In the genomic region with DNA sequence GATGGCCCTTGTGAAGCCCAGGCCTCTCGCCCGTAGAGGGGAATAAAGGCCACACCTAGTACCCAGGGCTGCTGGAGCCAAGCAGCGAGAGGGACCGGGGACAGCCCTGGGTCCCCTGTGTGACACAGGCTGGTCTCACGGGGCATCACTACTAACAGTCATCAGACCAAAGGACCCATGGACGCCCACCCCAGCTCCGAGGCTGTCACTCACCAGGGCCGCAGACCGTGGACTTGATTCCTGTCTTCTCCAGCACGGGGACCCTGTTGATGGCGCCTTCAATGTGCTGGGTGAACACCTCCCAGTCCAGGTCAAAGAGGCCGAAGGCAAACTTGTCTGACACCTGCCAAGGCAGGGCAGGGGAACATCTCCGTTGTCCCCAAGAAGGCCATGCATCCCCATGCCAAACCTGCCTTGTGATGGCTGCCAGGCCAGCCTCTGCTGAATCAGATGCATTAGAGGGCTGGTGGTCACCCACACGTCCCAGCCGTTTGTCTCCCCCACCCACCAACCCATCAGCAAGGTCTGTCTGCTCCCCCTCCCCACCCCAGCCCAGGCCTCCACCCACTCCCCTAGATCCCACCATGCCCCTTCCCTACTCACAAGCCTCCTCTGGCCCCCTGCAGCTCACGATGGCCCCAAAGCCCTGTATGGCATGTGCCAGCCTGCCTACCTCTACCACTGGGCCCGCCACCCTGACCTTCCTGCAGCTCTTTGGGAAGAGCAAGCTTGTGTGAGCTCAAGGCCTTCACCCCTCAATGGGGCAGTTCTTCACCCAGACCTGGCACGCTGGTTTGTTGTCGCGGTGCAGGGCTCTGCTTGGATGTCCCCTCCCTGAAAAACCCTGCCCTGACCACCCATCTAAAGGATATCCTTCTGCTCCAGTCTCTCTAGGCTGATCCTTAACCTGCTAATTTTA, we compare ENCODE assay signal across 25 cellular contexts. TPM values are rescaled to one million over a fixed set of nuclear protein-coding genes. Genes with fewer than 3 reads are reported as not detected.
DNase-seq lines count a peak whose midpoint lies in the region; ATAC-seq and TF ChIP-seq lines count a peak whose summit lies in the region.
"Had no signal": no experiment of that assay in that cellular context is flagged by ENCODE, and none has a peak within 500 bp of the region (broad histone marks: within the 10 kb centered on the region; RNA-seq: fewer than 3 reads in every experiment).

No MANE protein-coding gene starts in this region.

- H3K4me1 Mint-ChIP-seq in chondrocyte (ENCODE audit: low read depth) (peaks cover 29% of the 10 kb centered on the region), neural progenitor cell (peaks cover 29% of the 10 kb centered on the region), WTC11 (peaks cover 5% of the 10 kb centered on the region)

- POLR2A ChIA-PET in WTC11 (lab: Charles Lee) = no interaction called here

- no peaks in the 10 kb centered on the region for H3K79me2 ChIP-seq in neural progenitor cell (ENCODE audit: low read depth)

- H3F3A ChIP-seq in neural progenitor cell (ENCODE audit: low read depth) = no peaks in the 10 kb centered on the region

- CTCF ChIA-PET in WTC11 (lab: Charles Lee) = interaction anchor here (1.5 to 1.7 kb wide), 2 partner anchors 26 to 174 kb away, joined by 3 to 7 read pairs; no protein-coding TSS in a partner anchor

- no peaks in the 10 kb centered on the region for H3K36me3 ChIP-seq in neural progenitor cell
- no peaks in the 10 kb centered on the region for H3K36me3 ChIP-seq in Peyer's patch
- H3K36me3 ChIP-seq: ascending aorta, left lung, thoracic aorta, vagina had no signal

- H3K27ac Mint-ChIP-seq in chondrocyte (ENCODE audit: unreplicated experiment) = no peak overlapping the region
- peak overlapping the region; percentile 81 for H3K27ac Mint-ChIP-seq in neural progenitor cell
- no peak overlapping the region for H3K27ac Mint-ChIP-seq in WTC11
- H3K27ac Mint-ChIP-seq: activated B cell treated with CpG ODN at 0.5 μM for 24 hours had no signal

- no peak overlapping the region for H2AFZ ChIP-seq in neural progenitor cell (replicated peaks)

- H3K4me3 ChIP-seq in neural progenitor cell (no peak overlapping the region), Peyer's patch (no peak overlapping the region)
- H3K4me3 ChIP-seq: ascending aorta, coronary artery, left lung, SK-N-MC, smooth muscle cell, thoracic aorta, vagina had no signal

- ATAC-seq in left ventricle myocardium superior (no peak), WTC11 (no peak)

- TF ChIP-seq CTCF in chondrocyte (IDR thresholded peaks at IDR 0.05) = no peak
- no peak for TF ChIP-seq CTCF in neural progenitor cell (IDR thresholded peaks at IDR 0.05)
- no peak for TF ChIP-seq CTCF in Peyer's patch (IDR thresholded peaks at IDR 0.05)
- TF ChIP-seq CTCF in WTC11 (IDR thresholded peaks at IDR 0.05) = no peak

- DNase-seq in left ventricle myocardium superior = peak; percentile 26
- DNase-seq in cardiac septum (ENCODE audit: low spot score) = no peak
- peak; percentile 75 for DNase-seq in chondrocyte (ENCODE audit: low spot score)
- no peak for DNase-seq in neural progenitor cell (ENCODE audit: low spot score)
- DNase-seq in occipital lobe (lab: John Stamatoyannopoulos, UW) = no peak
- DNase-seq in Peyer's patch = no peak
- no peak for DNase-seq in WTC11 (ENCODE audit: low spot score)
- DNase-seq: DMS153; effector CD8-positive, alpha-beta T cell; Kasumi-1; naive B cell; NCI-H2029; NCI-H510A treated with DMSO at 0.1 percent for 48 hours; RPMI8226; stimulated activated CD4-positive, alpha-beta T cell treated with anti-CD3 and anti-CD28 coated beads, Interleukin-1b, Interleukin-23, amount 100 ng/mL, for 48 hours; stimulated activated naive CD4-positive, alpha-beta T cell treated with Interleukin-2 at 50 U/mL for 16 hours had no signal

- no peaks in the 10 kb centered on the region for H3K9me3 ChIP-seq in neural progenitor cell (ENCODE audit: low read depth)
- no peaks in the 10 kb centered on the region for H3K9me3 ChIP-seq in Peyer's patch
- H3K9me3 ChIP-seq: ascending aorta, left lung, thoracic aorta, vagina had no signal

- H3K27me3 ChIP-seq in neural progenitor cell (no peaks in the 10 kb centered on the region), Peyer's patch (no peaks in the 10 kb centered on the region)
- H3K27me3 ChIP-seq: ascending aorta, left lung, vagina had no signal

- H3K4me2 ChIP-seq in neural progenitor cell = no peak overlapping the region

- H3K27ac ChIP-seq in neural progenitor cell (no peak overlapping the region), Peyer's patch (no peak overlapping the region)
- H3K27ac ChIP-seq: ascending aorta, epithelial cell of prostate, left lung, SK-N-MC, thoracic aorta, vagina had no signal

- H3K27me3 Mint-ChIP-seq in chondrocyte (ENCODE audit: low read depth) (peaks cover 16% of the 10 kb centered on the region), neural progenitor cell (ENCODE audit: insufficient read depth, low read depth) (peaks cover 9% of the 10 kb centered on the region), WTC11 (ENCODE audit: low read depth) (no peaks in the 10 kb centered on the region; the same call in 1 of the 2 replicates)

- H3K4me3 Mint-ChIP-seq in chondrocyte (ENCODE audit: unreplicated experiment) = no peak overlapping the region
- H3K4me3 Mint-ChIP-seq in neural progenitor cell = no peak overlapping the region
- no peak overlapping the region for H3K4me3 Mint-ChIP-seq in WTC11
- H3K4me3 Mint-ChIP-seq: activated B cell treated with CpG ODN at 0.5 μM for 24 hours, naive B cell had no signal

- H3K4me1 ChIP-seq in neural progenitor cell (peaks cover 4% of the 10 kb centered on the region), Peyer's patch (peaks cover 0 to 5% (median 0%) of the 10 kb centered on the region in 4 donors)
- H3K4me1 ChIP-seq: ascending aorta had no signal

- no peak overlapping the region for H3K9ac ChIP-seq in neural progenitor cell

- H3K9me3 Mint-ChIP-seq in chondrocyte (ENCODE audit: low read depth) = peaks cover 2% of the 10 kb centered on the region
- peaks cover 3% of the 10 kb centered on the region for H3K9me3 Mint-ChIP-seq in neural progenitor cell
- peaks cover 10% of the 10 kb centered on the region for H3K9me3 Mint-ChIP-seq in WTC11

- no peaks in the 10 kb centered on the region for H3K36me3 Mint-ChIP-seq in chondrocyte (ENCODE audit: low read depth)
- no peaks in the 10 kb centered on the region for H3K36me3 Mint-ChIP-seq in neural progenitor cell
- H3K36me3 Mint-ChIP-seq in WTC11 = peaks cover 5% of the 10 kb centered on the region

- no peaks in the 10 kb centered on the region for H4K20me1 ChIP-seq in neural progenitor cell (ENCODE audit: low read depth)

- TF ChIP-seq POLR2A in Peyer's patch (IDR thresholded peaks at IDR 0.05) = no peak

- intact Hi-C loops in left ventricle myocardium superior (cut with micrococcal nuclease) = no loop called here
- intact Hi-C loops in cardiac septum (cut with DNase I) = no loop called here

TF ChIP-seq in WTC11, 78 proteins besides CTCF, POLR2A, EP300 and RAD21:
- TF ChIP-seq GABPB1 (CRISPR knock-in tag; IDR thresholded peaks at IDR 0.05) (no peak), ZBTB21 (CRISPR knock-in tag; IDR thresholded peaks at IDR 0.05; ENCODE audit: borderline replicate concordance) (no peak), TEAD1 (CRISPR knock-in tag; IDR thresholded peaks at IDR 0.05) (no peak), CREM (CRISPR knock-in tag; IDR thresholded peaks at IDR 0.05) (no peak), ZNF416 (CRISPR knock-in tag; IDR thresholded peaks at IDR 0.05) (no peak), ZNF138 (CRISPR knock-in tag; conservative IDR thresholded peaks at IDR 0.05) (no peak), NFYB (CRISPR knock-in tag; conservative IDR thresholded peaks at IDR 0.05; ENCODE audit: low read depth) (no peak), NR1H2 (CRISPR knock-in tag; IDR thresholded peaks at IDR 0.05) (no peak), ZNF423 (CRISPR knock-in tag; IDR thresholded peaks at IDR 0.05) (no peak), SP1 (CRISPR knock-in tag; conservative IDR thresholded peaks at IDR 0.05) (no peak), NR2C2 (CRISPR knock-in tag; IDR thresholded peaks at IDR 0.05) (no peak)
- TF ChIP-seq, protein P1, sequence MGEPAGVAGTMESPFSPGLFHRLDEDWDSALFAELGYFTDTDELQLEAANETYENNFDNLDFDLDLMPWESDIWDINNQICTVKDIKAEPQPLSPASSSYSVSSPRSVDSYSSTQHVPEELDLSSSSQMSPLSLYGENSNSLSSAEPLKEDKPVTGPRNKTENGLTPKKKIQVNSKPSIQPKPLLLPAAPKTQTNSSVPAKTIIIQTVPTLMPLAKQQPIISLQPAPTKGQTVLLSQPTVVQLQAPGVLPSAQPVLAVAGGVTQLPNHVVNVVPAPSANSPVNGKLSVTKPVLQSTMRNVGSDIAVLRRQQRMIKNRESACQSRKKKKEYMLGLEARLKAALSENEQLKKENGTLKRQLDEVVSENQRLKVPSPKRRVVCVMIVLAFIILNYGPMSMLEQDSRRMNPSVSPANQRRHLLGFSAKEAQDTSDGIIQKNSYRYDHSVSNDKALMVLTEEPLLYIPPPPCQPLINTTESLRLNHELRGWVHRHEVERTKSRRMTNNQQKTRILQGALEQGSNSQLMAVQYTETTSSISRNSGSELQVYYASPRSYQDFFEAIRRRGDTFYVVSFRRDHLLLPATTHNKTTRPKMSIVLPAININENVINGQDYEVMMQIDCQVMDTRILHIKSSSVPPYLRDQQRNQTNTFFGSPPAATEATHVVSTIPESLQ (CRISPR knock-in tag; IDR thresholded peaks at IDR 0.05) = no peak
- TF ChIP-seq, protein P2, sequence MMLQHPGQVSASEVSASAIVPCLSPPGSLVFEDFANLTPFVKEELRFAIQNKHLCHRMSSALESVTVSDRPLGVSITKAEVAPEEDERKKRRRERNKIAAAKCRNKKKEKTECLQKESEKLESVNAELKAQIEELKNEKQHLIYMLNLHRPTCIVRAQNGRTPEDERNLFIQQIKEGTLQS (CRISPR knock-in tag; conservative IDR thresholded peaks at IDR 0.05) = no peak
- TF ChIP-seq, protein P3, sequence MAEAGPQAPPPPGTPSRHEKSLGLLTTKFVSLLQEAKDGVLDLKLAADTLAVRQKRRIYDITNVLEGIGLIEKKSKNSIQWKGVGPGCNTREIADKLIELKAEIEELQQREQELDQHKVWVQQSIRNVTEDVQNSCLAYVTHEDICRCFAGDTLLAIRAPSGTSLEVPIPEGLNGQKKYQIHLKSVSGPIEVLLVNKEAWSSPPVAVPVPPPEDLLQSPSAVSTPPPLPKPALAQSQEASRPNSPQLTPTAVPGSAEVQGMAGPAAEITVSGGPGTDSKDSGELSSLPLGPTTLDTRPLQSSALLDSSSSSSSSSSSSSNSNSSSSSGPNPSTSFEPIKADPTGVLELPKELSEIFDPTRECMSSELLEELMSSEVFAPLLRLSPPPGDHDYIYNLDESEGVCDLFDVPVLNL (CRISPR knock-in tag; IDR thresholded peaks at IDR 0.05; ENCODE audit: borderline replicate concordance, low read depth) = no peak

RNA-seq across cellular contexts. Expression of a gene that starts 20.8 kb away (rescaled TPM):
- total RNA-seq in left ventricle myocardium superior (0.64 TPM), cardiac septum (1.3 TPM), chondrocyte (0.74 to 1.2 TPM in 2 of 3 replicates, not detected in the other), neural progenitor cell (ENCODE audit: low replicate concordance) (3.9 and 9.2 TPM in 2 replicates), occipital lobe (2.5 TPM), Peyer's patch (1 to 10 TPM in 2 of 4 donors, under 1 TPM in 2; 0.47 to 5.0 (median 0.95) TPM), WTC11 (2021) (8.5 to 15.2 TPM (median 13.7 TPM) in 3 replicates)
- total RNA-seq: activated B cell treated with CpG ODN at 0.5 μM for 24 hours had no signal

Comparison
In these comparisons a context has a peak if more than half of its experiments do, and no peak if none do; other contexts are left out.
1. DNase-seq: peak in left ventricle myocardium superior (single experiment) and chondrocyte (single experiment); none in cardiac septum (single experiment), neural progenitor cell (single experiment), occipital lobe (single experiment), Peyer's patch (0 of 3) and WTC11 (single experiment).